In the genomic region with DNA sequence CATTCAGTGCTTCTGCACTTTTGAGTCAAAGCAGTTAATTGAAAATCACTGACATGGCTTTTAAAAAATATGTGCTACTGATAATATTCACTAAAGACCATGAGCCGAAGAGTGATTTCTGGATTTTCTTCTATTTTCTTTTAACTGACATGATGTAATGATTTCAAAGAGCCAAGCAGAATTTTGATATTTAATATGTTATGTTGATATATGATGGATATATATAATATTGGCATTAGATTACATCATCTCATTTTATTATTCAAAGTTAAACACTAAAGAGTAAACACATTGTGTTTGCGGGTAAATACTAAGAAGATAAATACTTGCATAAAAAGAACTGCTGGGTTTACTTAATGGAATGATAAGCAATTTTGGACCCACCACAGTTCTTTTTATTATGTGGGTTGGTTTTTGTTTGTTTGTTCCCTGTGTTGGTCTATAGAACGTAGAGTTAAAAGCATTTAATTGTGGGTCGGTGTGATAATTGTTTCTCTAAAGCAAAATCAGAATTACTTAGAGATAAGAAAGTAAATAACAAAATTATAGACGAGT, we compare ENCODE assay signal across 36 cellular contexts. TPM values are rescaled to one million over a fixed set of nuclear protein-coding genes. Genes with fewer than 3 reads are reported as not detected.
"Had no signal": no experiment of that assay in that cellular context is flagged by ENCODE, and none has a peak within 500 bp of the region (broad histone marks: within the 10 kb centered on the region; RNA-seq: fewer than 3 reads in every experiment).

No MANE protein-coding gene starts in this region.

- H3K27ac Mint-ChIP-seq: activated CD4-positive, alpha-beta T cell treated with anti-CD3 and anti-CD28 coated beads, Interleukin-2, amount 10 ng/mL, durations not matched to agents 24 days and 14 days; activated CD8-positive, alpha-beta T cell treated with anti-CD3 and anti-CD28 coated beads for 36 hours; activated naive CD8-positive, alpha-beta T cell treated with anti-CD3 and anti-CD28 coated beads for 36 hours; activated T-cell treated with anti-CD3 and anti-CD28 coated beads, Interleukin-2, amount 50 U/mL, for 72 hours; activated T-helper 17 cell treated with anti-CD3 and anti-CD28 coated beads, Interleukin-2, amount 50 U/mL, for 72 hours had no signal

- H3K9me3 ChIP-seq: colonic mucosa, SJCRH30 had no signal

- H3K9me3 Mint-ChIP-seq: activated CD4-positive, alpha-beta T cell treated with anti-CD3 and anti-CD28 coated beads, Interleukin-2, amount 10 ng/mL, durations not matched to agents 24 days and 14 days; activated CD8-positive, alpha-beta T cell treated with anti-CD3 and anti-CD28 coated beads for 36 hours; activated naive CD8-positive, alpha-beta T cell treated with anti-CD3 and anti-CD28 coated beads for 36 hours; activated T-cell treated with anti-CD3 and anti-CD28 coated beads, Interleukin-2, amount 50 U/mL, for 72 hours; activated T-helper 17 cell treated with anti-CD3 and anti-CD28 coated beads, Interleukin-2, amount 50 U/mL, for 72 hours had no signal

- H3K36me3 Mint-ChIP-seq: activated naive CD8-positive, alpha-beta T cell treated with anti-CD3 and anti-CD28 coated beads for 36 hours had no signal

- H3K36me3 ChIP-seq: brain microvascular endothelial cell, colonic mucosa, SJCRH30 had no signal

- H3K27me3 Mint-ChIP-seq: activated naive CD8-positive, alpha-beta T cell treated with anti-CD3 and anti-CD28 coated beads for 36 hours; activated T-helper 17 cell treated with anti-CD3 and anti-CD28 coated beads, Interleukin-2, amount 50 U/mL, for 72 hours had no signal

- H3K27me3 ChIP-seq: brain microvascular endothelial cell, colonic mucosa, SJCRH30 had no signal

- H3K4me3 Mint-ChIP-seq: activated CD4-positive, alpha-beta T cell treated with anti-CD3 and anti-CD28 coated beads, Interleukin-2, amount 10 ng/mL, durations not matched to agents 24 days and 14 days; activated CD8-positive, alpha-beta T cell treated with anti-CD3 and anti-CD28 coated beads for 36 hours; activated naive CD8-positive, alpha-beta T cell treated with anti-CD3 and anti-CD28 coated beads for 36 hours; activated T-cell treated with anti-CD3 and anti-CD28 coated beads, Interleukin-2, amount 50 U/mL, for 72 hours; activated T-helper 17 cell treated with anti-CD3 and anti-CD28 coated beads, Interleukin-2, amount 50 U/mL, for 72 hours had no signal

- H3K4me1 Mint-ChIP-seq: activated CD4-positive, alpha-beta T cell treated with anti-CD3 and anti-CD28 coated beads, Interleukin-2, amount 10 ng/mL, durations not matched to agents 24 days and 14 days; activated naive CD8-positive, alpha-beta T cell treated with anti-CD3 and anti-CD28 coated beads for 36 hours; activated T-helper 17 cell treated with anti-CD3 and anti-CD28 coated beads, Interleukin-2, amount 50 U/mL, for 72 hours had no signal

- ATAC-seq: activated CD8-positive, alpha-beta T cell treated with anti-CD3 and anti-CD28 coated beads for 36 hours; activated T-cell treated with anti-CD3 and anti-CD28 coated beads, Interleukin-2, amount 50 U/mL, for 72 hours; activated T-helper 17 cell treated with anti-CD3 and anti-CD28 coated beads, Interleukin-2, amount 50 U/mL, for 72 hours had no signal

- H3K27ac ChIP-seq: brain microvascular endothelial cell, colonic mucosa, PC-9, SJCRH30, SK-N-MC had no signal

- H3K4me1 ChIP-seq: colonic mucosa, SJCRH30 had no signal

- DNase-seq: activated CD4-positive, alpha-beta T cell treated with anti-CD3 and anti-CD28 coated beads, Interleukin-2, amount 10 ng/mL, durations not matched to agents 24 days and 14 days; activated CD4-positive, alpha-beta T cell treated with anti-CD3 and anti-CD28 coated beads, Interleukin-2, amount 50 U/mL, for 4 hours; activated CD8-positive, alpha-beta T cell treated with anti-CD3 and anti-CD28 coated beads for 36 hours; activated effector memory CD4-positive, alpha-beta T cell treated with anti-CD3 and anti-CD28 coated beads, Interleukin-2, amount 50 U/mL, for 16 hours; activated naive CD4-positive, alpha-beta T cell; activated naive CD4-positive, alpha-beta T cell treated with anti-CD3 and anti-CD28 coated beads, Interleukin-2, amount 50 U/mL, for 16 hours; activated naive CD8-positive, alpha-beta T cell treated with anti-CD3 and anti-CD28 coated beads for 36 hours; activated T-cell treated with anti-CD3 and anti-CD28 coated beads, Interleukin-2, amount 50 U/mL, for 1 hour; activated T-cell treated with anti-CD3 and anti-CD28 coated beads, Interleukin-2, amount 50 U/mL, for 72 hours; amniotic stem cell; aorta; brain microvascular endothelial cell; central memory CD4-positive, alpha-beta T cell; colonic mucosa; Kasumi-1; MM.1S; MV-4-11; NCI-H1092; NCI-H146; NCI-H187 treated with DMSO at 0.1 percent for 48 hours; NCI-H2107; NCI-H2171; NCI-H510A; NCI-H526; NK-92 treated with Interleukin-12 subunit alpha and Interleukin-12 subunit beta, amount 100 ng/mL, for 24 hours; PC-9; SHP77; SJCRH30; T1000 had no signal

- H3K4me3 ChIP-seq: colonic mucosa, PC-9, SJCRH30, SK-N-MC had no signal

RNA-seq across cellular contexts. Expression of gene SPIC, which starts 0.7 kb away (rescaled TPM):
- total RNA-seq: activated CD4-positive, alpha-beta T cell treated with anti-CD3 and anti-CD28 coated beads, Interleukin-2, amount 10 ng/mL, durations not matched to agents 24 days and 14 days; activated CD8-positive, alpha-beta memory T cell treated with anti-CD3 and anti-CD28 coated beads for 36 hours; activated CD8-positive, alpha-beta T cell treated with anti-CD3 and anti-CD28 coated beads for 36 hours; activated naive CD8-positive, alpha-beta T cell treated with anti-CD3 and anti-CD28 coated beads for 36 hours; activated T-cell treated with anti-CD3 and anti-CD28 coated beads, Interleukin-2, amount 50 U/mL, for 72 hours; activated T-helper 17 cell treated with anti-CD3 and anti-CD28 coated beads, Interleukin-2, amount 50 U/mL, for 72 hours; cerebellum; colonic mucosa; OCI-LY7; PC-9; SJCRH30; T-helper 1 cell treated with Interleukin-12 subunit alpha and Interleukin-12 subunit beta and Interleukin-4 antibody, amounts not matched to agents 30 ng/mL and 1 ng/mL, for 36 hours; T-helper 2 cell treated with Interferon-gamma antibody and Interleukin-4, amounts not matched to agents 100 ng/mL and 5 ng/mL, for 36 hours had no signal
- polyA plus RNA-seq: aorta had no signal
